8 cellular contexts compared by ENCODE assay signal in genomic region chr3:105368575-105369500, GRCh38. TPM values are rescaled to one million over a fixed set of nuclear protein-coding genes. Genes with fewer than 3 reads are reported as not detected.
DNase-seq lines count a peak whose midpoint lies in the region; ATAC-seq, FAIRE-seq and TF ChIP-seq lines count a peak whose summit lies in the region.

No MANE protein-coding gene starts in this region.

- H3F3A ChIP-seq in GM23248 (ENCODE audit: insufficient read depth), result peaks cover 45% of the 10 kb centered on the region

- H3K9me3 ChIP-seq in GM23248 (ENCODE audit: low read depth) (no peaks in the 10 kb centered on the region), Karpas-422 (ENCODE audit: low read length) (no peaks in the 10 kb centered on the region), SJSA1 (replicated peaks) (no peaks in the 10 kb centered on the region), cardiac muscle cell (ENCODE audit: low read depth) (no peaks in the 10 kb centered on the region), pancreas (no peaks in the 10 kb centered on the region), upper lobe of left lung (no peaks in the 10 kb centered on the region)

- H3K9me2 ChIP-seq in GM23248 (ENCODE audit: insufficient read depth) (no peaks in the 10 kb centered on the region), Karpas-422 (replicated peaks; ENCODE audit: insufficient read depth, low read length) (no peaks in the 10 kb centered on the region)

- H2AFZ ChIP-seq in GM23248 (peak overlapping the region; percentile 92), Karpas-422 (ENCODE audit: low read length) (peak overlapping the region; percentile 97)

- FAIRE-seq in pancreas (lab: Jason Lieb, UNC), result no peak

- intact Hi-C loops in pancreas (cut with DNase I), result loop anchor here in 1 of 3 donors (10.0 kb wide), 1 partner anchor 774 kb away; no protein-coding TSS in a partner anchor

- peak overlapping the region; percentile 84 for H3K27ac ChIP-seq in GM23248
- peak overlapping the region; percentile 32 for H3K27ac ChIP-seq in Karpas-422 (ENCODE audit: low read length)
- peak overlapping the region; percentile 84 for H3K27ac ChIP-seq in SJSA1
- no peak overlapping the region for H3K27ac ChIP-seq in cardiac muscle cell
- peak overlapping the region; percentile 78 to 93 (median 82) for H3K27ac ChIP-seq in pancreas
- peak overlapping the region; percentile 86 to 91 (median 89) for H3K27ac ChIP-seq in upper lobe of left lung

- in situ Hi-C loops in GM23248 (cut with MboI), result loop anchor here (25.0 kb wide), 2 partner anchors 757 to 1082 kb away; no protein-coding TSS in a partner anchor

- H3K36me3 ChIP-seq in GM23248 (ENCODE audit: low read depth), result no peaks in the 10 kb centered on the region
- H3K36me3 ChIP-seq in Karpas-422 (ENCODE audit: insufficient read depth, low read length), result no peaks in the 10 kb centered on the region
- H3K36me3 ChIP-seq in SJSA1, result peaks cover 12% of the 10 kb centered on the region
- H3K36me3 ChIP-seq in cardiac muscle cell, result no peaks in the 10 kb centered on the region
- H3K36me3 ChIP-seq in pancreas, result no peaks in the 10 kb centered on the region
- H3K36me3 ChIP-seq in upper lobe of left lung, result no peaks in the 10 kb centered on the region

- TF ChIP-seq CTCF in cardiac muscle cell (IDR thresholded peaks at IDR 0.05; ENCODE audit: low read depth, low read length) (no peak), pancreas (IDR thresholded peaks at IDR 0.05) (no peak), upper lobe of left lung (IDR thresholded peaks at IDR 0.05) (no peak)

- peak in 3 of 4 donors; percentile 18 to 72 (median 40) for TF ChIP-seq POLR2A in upper lobe of left lung (IDR thresholded peaks at IDR 0.05)

- peaks cover 40% of the 10 kb centered on the region for H3K4me1 ChIP-seq in GM23248 (ENCODE audit: insufficient read depth)
- H3K4me1 ChIP-seq in Karpas-422 (ENCODE audit: low read length), result peaks cover 48% of the 10 kb centered on the region
- H3K4me1 ChIP-seq in SJSA1 (replicated peaks), result peaks cover 23% of the 10 kb centered on the region
- no peaks in the 10 kb centered on the region for H3K4me1 ChIP-seq in cardiac muscle cell (ENCODE audit: low read depth)
- peaks cover 5 to 25% (median 24%) of the 10 kb centered on the region in 3 donors for H3K4me1 ChIP-seq in pancreas
- H3K4me1 ChIP-seq in upper lobe of left lung, result peaks cover 0 to 40% (median 11%) of the 10 kb centered on the region in 4 donors

- DNase-seq in ELF-1 (ENCODE audit: low read depth, low spot score) (peak; percentile 63), GM23248 (peak; percentile 76), Karpas-422 (peak; percentile 81), SJSA1 (ENCODE audit: low read depth in 1 of 2, low spot score in 2 of 2) (peak; percentile 49 to 56), cardiac muscle cell (ENCODE audit: low read depth in 1 of 2, low spot score in 1 of 2) (peak; percentile 35 to 69), pancreas (peak; percentile 55 to 76 (median 70)), upper lobe of left lung (peak; percentile 22 to 84)
- peak; percentile 77 for DNase-seq in activated naive CD4-positive, alpha-beta T cell treated with anti-CD3 and anti-CD28 coated beads, Interleukin-2, amount 50 U/mL, for 16 hours

- H4K20me1 ChIP-seq in GM23248 (ENCODE audit: insufficient read depth) (no peaks in the 10 kb centered on the region), Karpas-422 (ENCODE audit: insufficient read depth, low read depth, low read length) (no peaks in the 10 kb centered on the region)

- H3K4me2 ChIP-seq in GM23248 (ENCODE audit: unreplicated experiment), result peak overlapping the region; percentile 89
- peak overlapping the region; percentile 82 for H3K4me2 ChIP-seq in Karpas-422 (ENCODE audit: low read depth, low read length, poor library complexity, severe bottlenecking)

- 1% methylated on average over 40 to 45 of the region's 45 CpGs for WGBS in GM23248 (ENCODE audit: low coverage in 1 of 2, low lambda C conversion rate in 2 of 2, missing lambda C conversion rate in 2 of 2), 2 experiments
- 0% methylated on average over 45 of the region's 45 CpGs for WGBS in pancreas, 2 donors
- 0 to 1% methylated on average over 25 to 43 of the region's 45 CpGs for WGBS in upper lobe of left lung, 2 donors

- TF ChIP-seq EP300 in upper lobe of left lung (IDR thresholded peaks at IDR 0.05), result no peak

- H3K4me3 ChIP-seq in GM23248, result peak overlapping the region; percentile 85
- peak overlapping the region; percentile 76 for H3K4me3 ChIP-seq in Karpas-422 (ENCODE audit: low read length)
- peak overlapping the region; percentile 63 for H3K4me3 ChIP-seq in SJSA1
- H3K4me3 ChIP-seq in cardiac muscle cell, result peak overlapping the region; percentile 53
- peak overlapping the region; percentile 53 to 76 (median 62) for H3K4me3 ChIP-seq in pancreas
- H3K4me3 ChIP-seq in upper lobe of left lung, result peak overlapping the region; percentile 56 to 69 (median 64)

- ATAC-seq in pancreas, result peak; percentile 37 to 54 (median 43)
- peak; percentile 31 to 72 for ATAC-seq in upper lobe of left lung (ENCODE audit: low FRiP score in 2 of 2)

- H3K79me2 ChIP-seq in GM23248 (ENCODE audit: insufficient read depth) (peaks cover 69% of the 10 kb centered on the region), Karpas-422 (ENCODE audit: low read length) (no peaks in the 10 kb centered on the region)

- H3K9ac ChIP-seq in GM23248 (peak overlapping the region; percentile 91), Karpas-422 (ENCODE audit: low read length) (peak overlapping the region; percentile 69)

- H3K27me3 ChIP-seq in GM23248 (replicated peaks; ENCODE audit: insufficient read depth) (no peaks in the 10 kb centered on the region), Karpas-422 (ENCODE audit: low read length) (no peaks in the 10 kb centered on the region), SJSA1 (replicated peaks) (no peaks in the 10 kb centered on the region), cardiac muscle cell (peaks cover 12% of the 10 kb centered on the region), pancreas (no peaks in the 10 kb centered on the region), upper lobe of left lung (no peaks in the 10 kb centered on the region)

RNA-seq across cellular contexts. Expression of gene ALCAM, which starts 2.1 kb away (rescaled TPM):
- total RNA-seq in GM23248 (2014; rRNA removed; shearing (Covaris generic)), result 202 and 208 TPM in 2 replicates
- polyA plus RNA-seq in GM23248 (2016; fragmentation: Nextera tagmentation; extraction: Ambion mirVana), result 88.2 and 88.7 TPM in 2 replicates
- 5.8 and 16.4 TPM in 2 replicates for total RNA-seq in Karpas-422 (2014; rRNA removed; shearing (Covaris generic); ENCODE audit: low replicate concordance)
- 93.7 and 119 TPM in 2 replicates for total RNA-seq in SJSA1 (2014; rRNA removed; shearing (Covaris generic))
- 17.1 and 28.9 TPM in 2 replicates for total RNA-seq in cardiac muscle cell
- 15.3 and 22.8 TPM in 2 replicates for polyA plus RNA-seq in cardiac muscle cell
- total RNA-seq in pancreas, result 10 to 100 TPM; 21.1 to 42.1 (median 27.6) TPM
- polyA plus RNA-seq in pancreas, result 10 to 100 TPM; 14.4 to 36.8 TPM
- 100 to 1,000 TPM; 129 to 390 (median 186) TPM for total RNA-seq in upper lobe of left lung
